ENCODE assay signal across 16 cellular contexts in the genomic region with DNA sequence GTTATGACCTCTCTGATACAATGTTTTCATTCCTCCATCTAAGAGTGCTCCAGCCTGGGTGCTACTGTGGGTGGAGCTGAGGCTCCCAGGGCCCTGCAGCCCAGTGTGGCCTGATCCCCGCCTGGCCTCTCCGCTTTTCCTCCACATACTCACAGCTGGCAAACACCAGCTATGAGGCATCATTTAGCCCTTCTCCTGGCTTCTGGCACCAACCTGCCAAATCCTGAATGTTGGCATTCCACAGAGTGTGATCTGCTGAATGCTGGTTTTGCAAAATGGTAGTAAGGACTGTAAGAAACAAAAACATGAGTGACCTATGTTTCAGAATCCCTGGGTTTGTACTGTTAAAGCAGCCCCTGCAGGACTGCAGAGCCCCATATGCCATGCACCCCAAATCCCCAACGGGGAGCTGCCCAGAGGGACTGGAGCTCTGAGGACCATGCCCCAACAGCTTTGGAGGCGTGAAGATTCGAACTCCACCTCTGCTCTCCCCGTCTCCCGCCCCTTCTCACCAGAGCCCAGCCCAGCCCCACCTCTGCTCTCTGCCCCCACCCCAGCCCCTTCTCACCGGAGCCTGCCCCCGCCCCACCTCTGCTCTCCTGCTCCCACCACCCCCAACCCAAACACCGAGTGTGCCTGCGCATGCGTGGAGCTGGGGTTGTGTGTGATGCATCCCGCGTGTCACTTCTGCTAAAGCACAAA. TPM values are rescaled to one million over a fixed set of nuclear protein-coding genes. Genes with fewer than 3 reads are reported as not detected.
DNase-seq lines count a peak whose midpoint lies in the region; ATAC-seq, FAIRE-seq and TF ChIP-seq lines count a peak whose summit lies in the region.
"Had no signal": no experiment of that assay in that cellular context is flagged by ENCODE, and none has a peak within 500 bp of the region (broad histone marks: within the 10 kb centered on the region; RNA-seq: fewer than 3 reads in every experiment).

No MANE protein-coding gene starts in this region.

- ATAC-seq in upper lobe of left lung (ENCODE audit: low FRiP score in 2 of 2) (peak in 1 of 2 donors; percentile 57), HG02852 (IDR thresholded peaks at IDR 0.05; ENCODE audit: unreplicated experiment) (no peak)
- ATAC-seq: A549; natural killer cell treated with Interleukin-12 subunit alpha and Interleukin-12 subunit beta and Interleukin-15 and Interleukin-18, amount 100 ng/mL, for 72 hours had no signal

- H3K36me3 ChIP-seq in bronchial epithelial cell (ENCODE audit: control insufficient read depth, insufficient read depth, low read length) (peaks cover 11% of the 10 kb centered on the region), liver (ENCODE audit: control insufficient read depth in 4 of 4, insufficient read depth in 3 of 4, low read depth in 1 of 4, low read length in 3 of 4) (peaks cover 3 to 13% (median 8%) of the 10 kb centered on the region in 4 donors), upper lobe of left lung (peaks cover 9 to 31% (median 22%) of the 10 kb centered on the region in 4 donors)

- peak; percentile 46 for DNase-seq in activated effector memory CD4-positive, alpha-beta T cell treated with anti-CD3 and anti-CD28 coated beads, Interleukin-2, amount 50 U/mL, for 16 hours
- no peak for DNase-seq in activated effector memory CD4-positive, alpha-beta T cell treated with Interleukin-2 at 50 U/mL for 16 hours
- DNase-seq in bronchial epithelial cell (ENCODE audit: low read depth) = peak; percentile 61
- peak; percentile 38 to 44 for DNase-seq in upper lobe of left lung
- DNase-seq in NCI-H1105 treated with DMSO at 0.1 percent for 48 hours (lab: John Stamatoyannopoulos, UW) = no peak
- DNase-seq in GF-D8 (lab: John Stamatoyannopoulos, UW) = no peak
- DNase-seq: activated CD4-positive, alpha-beta memory T cell treated with anti-CD3 and anti-CD28 coated beads for 36 hours; activated naive CD4-positive, alpha-beta T cell treated with Interleukin-2 at 50 U/mL for 16 hours; DMS153 had no signal

- H3K4me1 ChIP-seq in liver (ENCODE audit: control insufficient read depth in 4 of 4, insufficient read depth in 4 of 4, low read length in 3 of 4) = peaks cover 41 to 83% (median 76%) of the 10 kb centered on the region in 4 donors
- peaks cover 45 to 72% (median 59%) of the 10 kb centered on the region in 4 donors for H3K4me1 ChIP-seq in upper lobe of left lung
- H3K4me1 ChIP-seq: A549 had no signal

- TF ChIP-seq RAD21 in liver (IDR thresholded peaks at IDR 0.05) = no peak

- WGBS in liver = 71% methylated on average over 14 of the region's 14 CpGs
- WGBS in upper lobe of left lung, 2 donors = 87 to 96% methylated on average over 13 to 14 of the region's 14 CpGs

- no peak overlapping the region for H3K4me3 ChIP-seq in bronchial epithelial cell (ENCODE audit: low read depth, low read length)
- H3K4me3 ChIP-seq in liver (ENCODE audit: low read depth in 1 of 3, low read length in 3 of 3) = peak overlapping the region in 1 of 3 donors; percentile 20
- H3K4me3 ChIP-seq in upper lobe of left lung = no peak overlapping the region
- H3K4me3 ChIP-seq: A549 had no signal

- H3K27ac ChIP-seq in liver (ENCODE audit: low read depth in 1 of 2, low read length in 2 of 2) (peak overlapping the region; percentile 91), upper lobe of left lung (peak overlapping the region in 3 of 4 donors; percentile 13 to 58 (median 26))
- H3K27ac ChIP-seq: A549 had no signal

- TF ChIP-seq CTCF in bronchial epithelial cell (IDR thresholded peaks at IDR 0.05; ENCODE audit: insufficient read depth, low read length, severe bottlenecking) (no peak), liver (IDR thresholded peaks at IDR 0.05; ENCODE audit: low read depth, low read length, missing input control) (no peak), upper lobe of left lung (IDR thresholded peaks at IDR 0.05) (no peak)

- H3K27me3 ChIP-seq in bronchial epithelial cell (ENCODE audit: control insufficient read depth, insufficient read depth, low read length) (no peaks in the 10 kb centered on the region), liver (ENCODE audit: control insufficient read depth in 4 of 4, insufficient read depth in 4 of 4, low read length in 3 of 4) (no peaks in the 10 kb centered on the region), upper lobe of left lung (no peaks in the 10 kb centered on the region)
- H3K27me3 ChIP-seq: tibial nerve had no signal

- H3K9me3 ChIP-seq in liver (ENCODE audit: control insufficient read depth in 4 of 4, low read length in 3 of 4) (no peaks in the 10 kb centered on the region), upper lobe of left lung (no peaks in the 10 kb centered on the region)
- H3K9me3 ChIP-seq: A549, tibial nerve had no signal

- no peak for FAIRE-seq in bronchial epithelial cell (lab: Jason Lieb, UNC)
- FAIRE-seq: A549, islet of Langerhans had no signal

- no peak for TF ChIP-seq EP300 in upper lobe of left lung (IDR thresholded peaks at IDR 0.05)

- TF ChIP-seq POLR2A in upper lobe of left lung (IDR thresholded peaks at IDR 0.05) = no peak

- H3K9ac ChIP-seq in liver (ENCODE audit: low read depth in 1 of 2, low read length in 2 of 2) = peak overlapping the region in 1 of 2 donors; percentile 14

TF ChIP-seq in liver, 16 proteins besides CTCF, POLR2A, EP300 and RAD21:
- peak in 1 of 2 donors; percentile 8 for TF ChIP-seq RXRA (IDR thresholded peaks at IDR 0.05)
- TF ChIP-seq MAX (IDR thresholded peaks at IDR 0.05) = no peak
- TF ChIP-seq HNF4A (conservative IDR thresholded peaks at IDR 0.05) = peak in 1 of 2 donors; percentile 16
- TF ChIP-seq EGR1 (IDR thresholded peaks at IDR 0.05; ENCODE audit: low read depth in 2 of 2) = no peak
- no peak for TF ChIP-seq YY1 (IDR thresholded peaks at IDR 0.05)

RNA-seq across cellular contexts. Expression of gene SLC66A2, which starts 4.2 kb away (rescaled TPM):
- total RNA-seq in bronchial epithelial cell (60.6 and 69.4 TPM in 2 replicates), liver (10 to 100 TPM; 47.8 to 86.4 TPM), upper lobe of left lung (10 to 100 TPM; 37.6 to 90.7 (median 66.5) TPM)
- polyA plus RNA-seq in liver = 100 to 1,000 TPM in 1 of 2 donors, 10 to 100 TPM in 1; 49.3 to 107 TPM

RNA-seq across cellular contexts. Expression of gene HSBP1L1, which starts 17.2 kb away (rescaled TPM):
- total RNA-seq in bronchial epithelial cell = 28.2 and 28.4 TPM in 2 replicates
- 10 to 100 TPM; 12.2 to 31.5 TPM for total RNA-seq in liver
- 10 to 100 TPM; 21.3 to 61.0 TPM for polyA plus RNA-seq in liver
- 10 to 100 TPM; 32.1 to 80.7 (median 43.8) TPM for total RNA-seq in upper lobe of left lung
- total RNA-seq: LHCN-M2 had no signal

RNA-seq across cellular contexts. Expression of gene TXNL4A, which starts 41.2 kb away (rescaled TPM):
- total RNA-seq in bronchial epithelial cell (44.0 and 53.5 TPM in 2 replicates), liver (10 to 100 TPM; 18.0 to 23.8 TPM), upper lobe of left lung (100 to 1,000 TPM in 1 of 6 donors, 10 to 100 TPM in 5; 11.5 to 101 (median 27.8) TPM)
- polyA plus RNA-seq in liver = 10 to 100 TPM; 41.8 to 86.2 TPM

Comparison
In these comparisons a context has a peak if more than half of its experiments do, and no peak if none do; other contexts are left out.
1. DNase-seq: peak in activated effector memory CD4-positive, alpha-beta T cell treated with anti-CD3 and anti-CD28 coated beads, Interleukin-2, amount 50 U/mL, for 16 hours (single experiment), bronchial epithelial cell (single experiment) and upper lobe of left lung (2 of 2); none in activated effector memory CD4-positive, alpha-beta T cell treated with Interleukin-2 at 50 U/mL for 16 hours (single experiment), NCI-H1105 treated with DMSO at 0.1 percent for 48 hours (single experiment) and GF-D8 (single experiment).